9 cellular contexts compared by ENCODE assay signal in the genomic region with DNA sequence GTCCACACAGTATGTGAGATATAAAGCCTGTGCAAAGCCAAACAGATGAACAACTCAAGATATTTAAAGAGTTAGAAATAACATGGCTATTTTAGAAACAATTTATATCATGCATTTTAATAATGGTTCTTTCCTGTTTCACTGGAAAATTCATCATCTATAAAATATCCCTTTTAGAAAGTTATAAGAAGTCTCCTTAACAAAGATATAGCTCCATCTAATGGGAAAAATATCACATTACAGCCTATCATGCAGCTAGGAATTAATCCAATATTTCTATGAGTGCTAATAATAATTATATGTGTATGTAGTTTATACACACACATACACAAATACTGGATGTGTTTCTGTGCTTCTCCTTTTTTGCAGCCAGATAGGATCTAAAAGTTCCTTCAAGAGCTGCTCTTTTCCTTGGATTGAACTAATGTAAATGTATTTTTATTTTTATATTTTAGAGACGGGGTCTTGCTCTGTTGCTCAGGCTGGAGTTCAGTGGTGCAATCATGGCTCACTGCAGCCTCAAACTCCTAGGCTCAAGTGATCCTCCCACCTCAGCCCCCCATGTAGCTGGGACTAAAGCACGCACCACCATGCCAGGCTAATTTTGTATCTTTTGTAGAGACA. TPM values are rescaled to one million over a fixed set of nuclear protein-coding genes. Genes with fewer than 3 reads are reported as not detected.
DNase-seq lines count a peak whose midpoint lies in the region; ATAC-seq, FAIRE-seq and TF ChIP-seq lines count a peak whose summit lies in the region.
"Had no signal": no experiment of that assay in that cellular context is flagged by ENCODE, and none has a peak within 500 bp of the region (broad histone marks: within the 10 kb centered on the region; RNA-seq: fewer than 3 reads in every experiment).

No MANE protein-coding gene starts in this region.

- FAIRE-seq in pancreas (lab: Jason Lieb, UNC) = peak; percentile 47

- WGBS in pancreas, 2 donors = 88 to 93% methylated on average over 2 of the region's 2 CpGs

- peak in 1 of 4 donors; percentile 36 for ATAC-seq in pancreas

- H3K79me2 ChIP-seq in MM.1S (ENCODE audit: low read length) = no peaks in the 10 kb centered on the region

- H3K4me2 ChIP-seq in MM.1S (ENCODE audit: low read depth, low read length) = no peak overlapping the region

- no peaks in the 10 kb centered on the region for H3K4me1 Mint-ChIP-seq in chondrocyte (ENCODE audit: low read depth)
- H3K4me1 Mint-ChIP-seq: activated naive CD4-positive, alpha-beta T cell treated with anti-CD3 and anti-CD28 coated beads, Interleukin-2, amount 50 U/mL, for 24 hours had no signal

- intact Hi-C loops in pancreas (cut with DNase I) = no loop called here

- H3K4me1 ChIP-seq in MM.1S (ENCODE audit: low read length) = no peaks in the 10 kb centered on the region
- H3K4me1 ChIP-seq in pancreas = no peaks in the 10 kb centered on the region

- H3K4me3 ChIP-seq in MM.1S (ENCODE audit: low read length) (no peak overlapping the region), pancreas (no peak overlapping the region)

- H3K27ac Mint-ChIP-seq in chondrocyte (ENCODE audit: unreplicated experiment) = no peak overlapping the region
- H3K27ac Mint-ChIP-seq: activated naive CD4-positive, alpha-beta T cell treated with anti-CD3 and anti-CD28 coated beads, Interleukin-2, amount 50 U/mL, for 24 hours had no signal

- H3K9me2 ChIP-seq in MM.1S (replicated peaks; ENCODE audit: insufficient read depth, low read length) = no peaks in the 10 kb centered on the region

- no peak overlapping the region for H2AFZ ChIP-seq in MM.1S (ENCODE audit: low read length)

- H3K9me3 ChIP-seq in MM.1S (replicated peaks; ENCODE audit: insufficient read depth, low read length) (no peaks in the 10 kb centered on the region), pancreas (no peaks in the 10 kb centered on the region)

- peaks cover 2% of the 10 kb centered on the region for H3K9me3 Mint-ChIP-seq in chondrocyte (ENCODE audit: low read depth)

- no peaks in the 10 kb centered on the region for H3K27me3 Mint-ChIP-seq in chondrocyte (ENCODE audit: low read depth)

- H3K36me3 Mint-ChIP-seq in chondrocyte (ENCODE audit: low read depth) = no peaks in the 10 kb centered on the region
- H3K36me3 Mint-ChIP-seq: activated naive CD4-positive, alpha-beta T cell treated with anti-CD3 and anti-CD28 coated beads, Interleukin-2, amount 50 U/mL, for 24 hours had no signal

- no peaks in the 10 kb centered on the region for H4K20me1 ChIP-seq in MM.1S (ENCODE audit: insufficient read depth, low read length)

- TF ChIP-seq CTCF in MM.1S (IDR thresholded peaks at IDR 0.05; ENCODE audit: low read length) (peak; percentile 56), chondrocyte (IDR thresholded peaks at IDR 0.05) (peak; percentile 84), pancreas (IDR thresholded peaks at IDR 0.05) (peak in 2 of 4 donors; percentile 13 to 19)

- H3K36me3 ChIP-seq in MM.1S (replicated peaks; ENCODE audit: insufficient read depth, low read length) (no peaks in the 10 kb centered on the region), pancreas (no peaks in the 10 kb centered on the region)

- H3K9ac ChIP-seq in MM.1S (ENCODE audit: low read length) = no peak overlapping the region

- H3K4me3 Mint-ChIP-seq in chondrocyte (ENCODE audit: unreplicated experiment) = no peak overlapping the region
- H3K4me3 Mint-ChIP-seq: activated naive CD4-positive, alpha-beta T cell treated with anti-CD3 and anti-CD28 coated beads, Interleukin-2, amount 50 U/mL, for 24 hours had no signal

- H3K27ac ChIP-seq in MM.1S (ENCODE audit: low read length) (no peak overlapping the region), pancreas (no peak overlapping the region)

- peak; percentile 17 for DNase-seq in NCI-H2227 treated with DMSO at 0.1 percent for 48 hours (lab: John Stamatoyannopoulos, UW)
- DNase-seq in NCI-H2227 (lab: John Stamatoyannopoulos, UW; ENCODE audit: unreplicated experiment) = no peak
- DNase-seq in MM.1S = no peak
- no peak for DNase-seq in chondrocyte (ENCODE audit: low spot score)
- no peak for DNase-seq in pancreas
- no peak for DNase-seq in T1000 (lab: John Stamatoyannopoulos, UW)
- DNase-seq in stimulated activated CD4-positive, alpha-beta T cell treated with anti-CD3 and anti-CD28 coated beads, Interleukin-4, amount 100 ng/mL, for 1 hour = no peak
- no peak for DNase-seq in NCI-H2081 treated with DMSO at 0.1 percent for 48 hours (lab: John Stamatoyannopoulos, UW)

- H3F3A ChIP-seq in MM.1S (ENCODE audit: insufficient read depth, low read length) = no peaks in the 10 kb centered on the region

- no peaks in the 10 kb centered on the region for H3K27me3 ChIP-seq in MM.1S (replicated peaks; ENCODE audit: insufficient read depth, low read length)
- no peaks in the 10 kb centered on the region for H3K27me3 ChIP-seq in pancreas

RNA-seq across cellular contexts. Expression of gene RPL22L1, which starts 21.6 kb away (rescaled TPM):
- total RNA-seq in chondrocyte (52.5 to 78.9 TPM (median 58.2 TPM) in 3 replicates), pancreas (10 to 100 TPM; 10.4 to 53.3 (median 27.2) TPM)
- 10 to 100 TPM; 60.8 to 89.0 TPM for polyA plus RNA-seq in pancreas
